8 cellular contexts compared by ENCODE assay signal in genomic region chr2:203014456-203015199, GRCh38. TPM values are rescaled to one million over a fixed set of nuclear protein-coding genes. Genes with fewer than 3 reads are reported as not detected.
DNase-seq lines count a peak whose midpoint lies in the region; ATAC-seq and TF ChIP-seq lines count a peak whose summit lies in the region.

TSS of gene NBEAL1 (plus strand) at chr2:203014875. CDS start at chr2:203016385, 1,510 bp downstream.

- no peaks in the 10 kb centered on the region for H3K36me3 Mint-ChIP-seq in activated naive CD4-positive, alpha-beta T cell treated with anti-CD3 and anti-CD28 coated beads, Interleukin-2, amount 50 U/mL, for 24 hours

- peak; percentile 97 for ATAC-seq in HG02571 (IDR thresholded peaks at IDR 0.05; ENCODE audit: unreplicated experiment)

- TF ChIP-seq EP300 in SK-N-SH (IDR thresholded peaks at IDR 0.05; ENCODE audit: borderline replicate concordance in 1 of 2, low read depth in 1 of 2, low read length in 1 of 2) (peak in 1 of 2 experiments; percentile 21; a peak in 1 of 4 replicates), suprapubic skin (IDR thresholded peaks at IDR 0.05) (peak; percentile 5)

- H3K4me1 Mint-ChIP-seq in activated naive CD4-positive, alpha-beta T cell treated with anti-CD3 and anti-CD28 coated beads, Interleukin-2, amount 50 U/mL, for 24 hours = peaks cover 48% of the 10 kb centered on the region

- DNase-seq in GM04504 (ENCODE audit: low read depth) = peak; percentile 93
- DNase-seq in NCI-H1048 (lab: John Stamatoyannopoulos, UW) = peak; percentile 92
- peak; percentile 97 for DNase-seq in SK-N-SH
- DNase-seq in globus pallidus (ENCODE audit: low spot score) = peak; percentile 98
- DNase-seq in nucleus accumbens (lab: John Stamatoyannopoulos, UW) = peak; percentile 79 to 99 (median 97)
- peak; percentile 98 to 99 for DNase-seq in suprapubic skin (ENCODE audit: low spot score in 2 of 2)

- H3K9me2 ChIP-seq in SK-N-SH = no peaks in the 10 kb centered on the region

- peak within 1 kb of the TSS; percentile 81 to 92 for H3K4me3 ChIP-seq in SK-N-SH (ENCODE audit: low read depth in 2 of 2, low read length in 1 of 2)
- peak within 1 kb of the TSS; percentile 86 for H3K4me3 ChIP-seq in suprapubic skin

- H3K9me3 ChIP-seq in SK-N-SH = no peaks in the 10 kb centered on the region
- H3K9me3 ChIP-seq in suprapubic skin = no peaks in the 10 kb centered on the region

- H3K4me3 Mint-ChIP-seq in activated naive CD4-positive, alpha-beta T cell treated with anti-CD3 and anti-CD28 coated beads, Interleukin-2, amount 50 U/mL, for 24 hours = peak within 1 kb of the TSS; percentile 94

- peak within 1 kb of the TSS; percentile 88 to 97 for H3K27ac ChIP-seq in SK-N-SH (ENCODE audit: low read depth in 2 of 2, low read length in 1 of 2)
- peak within 1 kb of the TSS; percentile 93 for H3K27ac ChIP-seq in suprapubic skin

- H3K27me3 ChIP-seq in SK-N-SH (ENCODE audit: insufficient read depth) (no peaks in the 10 kb centered on the region), suprapubic skin (no peaks in the 10 kb centered on the region)

- TF ChIP-seq CTCF in SK-N-SH (IDR thresholded peaks at IDR 0.05) (no peak), suprapubic skin (IDR thresholded peaks at IDR 0.05) (no peak)

- no peak; the same call in 1 of the 2 replicates for TF ChIP-seq RAD21 in SK-N-SH (IDR thresholded peaks at IDR 0.05; ENCODE audit: low read length)

- H4K20me1 ChIP-seq in SK-N-SH (ENCODE audit: insufficient read depth) = peaks cover 8% of the 10 kb centered on the region; the same call in 1 of the 2 replicates

- H3K9me3 Mint-ChIP-seq in activated naive CD4-positive, alpha-beta T cell treated with anti-CD3 and anti-CD28 coated beads, Interleukin-2, amount 50 U/mL, for 24 hours = no peaks in the 10 kb centered on the region

- H3K4me2 ChIP-seq in SK-N-SH = peak within 1 kb of the TSS; percentile 83

- H3K36me3 ChIP-seq in SK-N-SH (replicated peaks in 1 of 2; ENCODE audit: control insufficient read depth in 1 of 2, insufficient read depth in 2 of 2, low read length in 1 of 2) (peaks cover 0 to 8% of the 10 kb centered on the region in 2 experiments), suprapubic skin (no peaks in the 10 kb centered on the region)

- no peaks in the 10 kb centered on the region for H3F3A ChIP-seq in SK-N-SH (replicated peaks; ENCODE audit: insufficient read depth)

- peak in 1 of 2 donors; percentile 87 for TF ChIP-seq POLR2A in suprapubic skin (IDR thresholded peaks at IDR 0.05)

- H3K27ac Mint-ChIP-seq in activated naive CD4-positive, alpha-beta T cell treated with anti-CD3 and anti-CD28 coated beads, Interleukin-2, amount 50 U/mL, for 24 hours = peak within 1 kb of the TSS; percentile 81

- H3K79me2 ChIP-seq in SK-N-SH (ENCODE audit: insufficient read depth) = peaks cover 48% of the 10 kb centered on the region

- H2AFZ ChIP-seq in SK-N-SH (ENCODE audit: low read depth) = peak within 1 kb of the TSS; percentile 95

- H3K9ac ChIP-seq in SK-N-SH = peak within 1 kb of the TSS; percentile 88

- H3K27me3 Mint-ChIP-seq in activated naive CD4-positive, alpha-beta T cell treated with anti-CD3 and anti-CD28 coated beads, Interleukin-2, amount 50 U/mL, for 24 hours = no peaks in the 10 kb centered on the region

- WGBS in SK-N-SH (ENCODE audit: low lambda C conversion rate) = under 1% methylated on average over 22 of the region's 59 CpGs
- 0% methylated on average over 20 of the region's 59 CpGs for WGBS in suprapubic skin

- POLR2A ChIA-PET in SK-N-SH (lab: Yijun Ruan, JAX) = interaction anchor here (0.7 kb wide), 1 partner anchor 348 kb away, joined by 3 read pairs; no protein-coding TSS in a partner anchor

- H3K4me1 ChIP-seq in SK-N-SH (ENCODE audit: control insufficient read depth in 1 of 2, insufficient read depth in 2 of 2, low read depth in 1 of 2, low read length in 1 of 2) (peaks cover 7 to 8% of the 10 kb centered on the region in 2 experiments; a peak in 2 of 4 replicates), suprapubic skin (peaks cover 48% of the 10 kb centered on the region)

- CTCF ChIA-PET in SK-N-SH (lab: Yijun Ruan, JAX) = interaction anchor here (0.5 kb wide), 1 partner anchor 136 kb away, joined by 3 read pairs; no protein-coding TSS in a partner anchor

TF ChIP-seq in SK-N-SH, 30 proteins besides CTCF, POLR2A, EP300 and RAD21 (continues in another document):
- TF ChIP-seq GATA2 (CRISPR knock-in tag; IDR thresholded peaks at IDR 0.05) = no peak
- peak; percentile 70 for TF ChIP-seq GABPA (IDR thresholded peaks at IDR 0.05; ENCODE audit: low read depth)
- TF ChIP-seq IRF3 (IDR thresholded peaks at IDR 0.05; ENCODE audit: low read depth, low read length) = no peak
- peak; percentile 91 for TF ChIP-seq NRF1 (IDR thresholded peaks at IDR 0.05; ENCODE audit: low read depth, low read length)
- TF ChIP-seq REST (IDR thresholded peaks at IDR 0.05; ENCODE audit: low read depth, low read length) = no peak
- peak; percentile 13; the same call in 1 of the 2 replicates for TF ChIP-seq TAF1 (IDR thresholded peaks at IDR 0.05; ENCODE audit: borderline replicate concordance, low read depth, low read length)
- no peak for TF ChIP-seq FOXJ3 (CRISPR knock-in tag; IDR thresholded peaks at IDR 0.05)
- TF ChIP-seq, protein P1, sequence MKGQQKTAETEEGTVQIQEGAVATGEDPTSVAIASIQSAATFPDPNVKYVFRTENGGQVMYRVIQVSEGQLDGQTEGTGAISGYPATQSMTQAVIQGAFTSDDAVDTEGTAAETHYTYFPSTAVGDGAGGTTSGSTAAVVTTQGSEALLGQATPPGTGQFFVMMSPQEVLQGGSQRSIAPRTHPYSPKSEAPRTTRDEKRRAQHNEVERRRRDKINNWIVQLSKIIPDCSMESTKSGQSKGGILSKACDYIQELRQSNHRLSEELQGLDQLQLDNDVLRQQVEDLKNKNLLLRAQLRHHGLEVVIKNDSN (IDR thresholded peaks at IDR 0.05; ENCODE audit: borderline replicate concordance, low read depth) = no peak
- peak; percentile 7; the same call in 1 of the 2 replicates for TF ChIP-seq POLR2AphosphoS5 (IDR thresholded peaks at IDR 0.05; ENCODE audit: low read depth, low read length)
- TF ChIP-seq RCOR1 (IDR thresholded peaks at IDR 0.05; ENCODE audit: low read length) = no peak
- no peak for TF ChIP-seq MEF2A (IDR thresholded peaks at IDR 0.05; ENCODE audit: borderline replicate concordance, low read depth)
- no peak for TF ChIP-seq EZH2phosphoT487 (IDR thresholded peaks at IDR 0.05; ENCODE audit: borderline replicate concordance, low read depth)
- TF ChIP-seq JUND (IDR thresholded peaks at IDR 0.05) = peak; percentile 47; the same call in 1 of the 2 replicates
- no peak for TF ChIP-seq NFIC (IDR thresholded peaks at IDR 0.05; ENCODE audit: borderline replicate concordance)
- TF ChIP-seq MAX (IDR thresholded peaks at IDR 0.05; ENCODE audit: low read depth) = peak; percentile 10; the same call in 1 of the 2 replicates
- TF ChIP-seq TEAD4 (IDR thresholded peaks at IDR 0.05; ENCODE audit: borderline replicate concordance, insufficient read depth) = no peak
- no peak for TF ChIP-seq USF2 (IDR thresholded peaks at IDR 0.05; ENCODE audit: borderline replicate concordance, low read depth, low read length)
- no peak for TF ChIP-seq RFX5 (IDR thresholded peaks at IDR 0.05; ENCODE audit: low read length)

RNA-seq across cellular contexts. Expression of gene NBEAL1, which starts in this region (rescaled TPM):
- 3.3 and 6.2 TPM in 2 replicates for polyA plus RNA-seq in SK-N-SH (2012; rRNA removed)
- polyA plus RNA-seq in SK-N-SH (2012; cell fraction: cytosol; rRNA removed) = 5.0 and 7.0 TPM in 2 replicates
- 3.2 and 4.5 TPM in 2 replicates for polyA plus RNA-seq in SK-N-SH (2012; cell fraction: nucleus; rRNA removed)
- 10 to 100 TPM; 21.1 to 46.8 (median 29.5) TPM for total RNA-seq in suprapubic skin

Comparison
In these comparisons a context has a peak if more than half of its experiments do, and no peak if none do; other contexts are left out.
1. Peak in every context shown above with its lines: DNase-seq, ATAC-seq, H3K4me3 ChIP-seq and H3K27ac ChIP-seq.